1 cellular context compared by ENCODE assay signal in genomic region chr17:59160203-59161025, GRCh38.
TF ChIP-seq lines count a peak whose summit lies in the region.

No MANE protein-coding gene starts in this region.

TF ChIP-seq in SK-N-SH, 30 proteins besides CTCF, POLR2A, EP300 and RAD21 (continued from another document):
- TF ChIP-seq IRF3 (IDR thresholded peaks at IDR 0.05; ENCODE audit: low read depth, low read length), result no peak
- TF ChIP-seq CHD2 (IDR thresholded peaks at IDR 0.05; ENCODE audit: low read length, partially characterized antibody), result no peak
- TF ChIP-seq JUND (IDR thresholded peaks at IDR 0.05), result no peak
- no peak for TF ChIP-seq FOXM1 (IDR thresholded peaks at IDR 0.05; ENCODE audit: low read depth)
- no peak for TF ChIP-seq GABPA (IDR thresholded peaks at IDR 0.05; ENCODE audit: low read depth)
- no peak for TF ChIP-seq MXI1 (IDR thresholded peaks at IDR 0.05; ENCODE audit: low read depth, low read length)
